Comparison of ENCODE assay signal across 29 cellular contexts in genomic region chr5:61183538-61183937, GRCh38.
"Had no signal": no experiment of that assay in that cellular context is flagged by ENCODE, and none has a peak within 500 bp of the region (broad histone marks: within the 10 kb centered on the region; RNA-seq: fewer than 3 reads in every experiment).

No MANE protein-coding gene starts in this region.

- H3K4me3 ChIP-seq: colonic mucosa, coronary artery, dorsolateral prefrontal cortex, esophagus muscularis mucosa, esophagus squamous epithelium, gastrocnemius medialis, gastroesophageal sphincter, heart left ventricle, heart right ventricle had no signal

- H3K9me3 Mint-ChIP-seq: endodermal cell had no signal

- H3K4me1 ChIP-seq: colonic mucosa, foreskin keratinocyte, gastrocnemius medialis had no signal

- DNase-seq: colonic mucosa; cortex of kidney; dermis blood vessel endothelial cell; dorsolateral prefrontal cortex; effector CD4-positive, alpha-beta T cell; effector CD8-positive, alpha-beta T cell; effector memory CD4-positive, alpha-beta T cell; effector memory CD8-positive, alpha-beta T cell; endodermal cell; erythroblast; esophagus squamous epithelium; foreskin fibroblast; foreskin keratinocyte; foreskin melanocyte; gastrocnemius medialis; glutamatergic neuron; head of caudate nucleus; heart left ventricle; heart right ventricle had no signal

- H3K4me1 Mint-ChIP-seq: endodermal cell had no signal

- H3K27ac Mint-ChIP-seq: endodermal cell had no signal

- FAIRE-seq: colon, endometrium, endothelial cell of umbilical vein, frontal cortex had no signal

- H3K27ac ChIP-seq: colonic mucosa, coronary artery, dorsolateral prefrontal cortex, epithelial cell of prostate, esophagus muscularis mucosa, esophagus squamous epithelium, foreskin keratinocyte, gastrocnemius medialis, gastroesophageal sphincter, heart left ventricle, heart right ventricle had no signal

- ATAC-seq: effector memory CD8-positive, alpha-beta T cell; esophagus mucosa; foreskin keratinocyte; gastrocnemius medialis; gastroesophageal sphincter; heart left ventricle; heart right ventricle had no signal

- H3K27me3 Mint-ChIP-seq: dendritic cell treated with granulocyte-macrophage colony-stimulating factor and Interleukin-4, amounts not matched to agents 40 ng/mL and 50 ng/mL, for 4 days had no signal

- H3K36me3 ChIP-seq: colonic mucosa, esophagus muscularis mucosa, esophagus squamous epithelium, gastrocnemius medialis, gastroesophageal sphincter, heart left ventricle, heart right ventricle had no signal

- H3K27me3 ChIP-seq: colonic mucosa, dorsolateral prefrontal cortex, esophagus muscularis mucosa, esophagus squamous epithelium, foreskin keratinocyte, gastrocnemius medialis, gastroesophageal sphincter, heart left ventricle, heart right ventricle had no signal

- H3K9me3 ChIP-seq: colonic mucosa, esophagus muscularis mucosa, esophagus squamous epithelium, gastrocnemius medialis, gastroesophageal sphincter, heart left ventricle, heart right ventricle had no signal

- H3K4me3 Mint-ChIP-seq: dendritic cell treated with granulocyte-macrophage colony-stimulating factor and Interleukin-4, amounts not matched to agents 40 ng/mL and 50 ng/mL, for 4 days; effector memory CD8-positive, alpha-beta T cell; endodermal cell had no signal
